ENCODE assay signal across 16 cellular contexts in the genomic region with DNA sequence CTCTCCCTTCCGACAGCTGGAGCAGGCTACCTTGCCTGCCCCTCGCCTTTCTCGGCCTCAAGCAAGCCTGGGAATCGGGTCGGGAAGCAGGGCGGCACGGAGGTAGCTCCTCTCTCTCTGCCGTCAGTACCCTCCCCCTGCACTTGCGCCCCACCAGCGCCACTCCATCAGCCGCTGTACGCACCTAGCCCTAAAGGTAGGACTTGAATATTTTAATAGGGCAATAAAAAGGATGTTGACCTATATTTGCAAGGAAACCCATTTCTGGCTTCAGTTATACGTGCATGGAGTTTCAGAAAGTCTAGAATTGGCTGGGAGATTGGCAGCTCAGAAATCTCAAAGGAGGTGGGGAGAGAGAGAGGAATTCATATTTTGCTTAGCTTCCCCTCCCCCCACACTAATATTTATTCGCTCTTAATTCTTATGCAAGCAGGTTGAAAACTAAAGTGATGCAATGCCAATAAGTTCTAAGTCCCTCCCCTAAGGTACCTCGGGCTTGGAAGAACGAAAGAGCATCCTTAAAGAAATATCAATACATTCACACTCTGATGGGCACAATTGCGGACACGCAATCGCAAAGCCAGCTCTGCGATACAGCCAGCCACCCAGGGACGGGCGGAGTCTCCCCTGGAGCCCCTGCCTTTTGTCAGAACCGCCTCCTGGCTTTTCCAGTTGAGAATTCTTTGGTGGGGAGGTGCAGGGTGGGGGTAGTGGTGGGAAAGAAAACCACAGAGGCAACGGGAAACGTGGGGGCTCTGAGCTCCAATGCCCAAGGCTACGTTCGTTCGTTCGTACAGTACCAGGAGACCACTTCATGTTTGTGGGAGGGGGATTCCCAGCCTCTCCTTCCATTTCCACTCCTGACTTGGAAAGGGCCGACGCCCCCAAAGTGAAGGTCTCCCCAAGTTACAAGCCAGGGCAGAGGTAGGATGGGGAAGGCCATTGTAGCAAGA. TPM values are rescaled to one million over a fixed set of nuclear protein-coding genes. Genes with fewer than 3 reads are reported as not detected.
A peak's percentile ranks its signal among the peaks of the same experiment; 100 is the strongest.
DNase-seq lines count a peak whose midpoint lies in the region; ATAC-seq and TF ChIP-seq lines count a peak whose summit lies in the region.
"Had no signal": no experiment of that assay in that cellular context is flagged by ENCODE, and none has a peak within 500 bp of the region (broad histone marks: within the 10 kb centered on the region; RNA-seq: fewer than 3 reads in every experiment).

No MANE protein-coding gene starts in this region.

- H3K36me3 ChIP-seq in right lobe of liver (no peaks in the 10 kb centered on the region), tibial nerve (no peaks in the 10 kb centered on the region)

- H3K27ac ChIP-seq in right lobe of liver (peak overlapping the region in 1 of 3 donors; percentile 100), tibial nerve (peak overlapping the region; percentile 40 to 78 (median 73))
- H3K27ac ChIP-seq: testis had no signal

- no peaks in the 10 kb centered on the region for H3K36me3 Mint-ChIP-seq in activated naive CD8-positive, alpha-beta T cell
- no peaks in the 10 kb centered on the region for H3K36me3 Mint-ChIP-seq in activated naive CD8-positive, alpha-beta T cell treated with anti-CD3 and anti-CD28 coated beads, Interleukin-2, amount 50 U/mL, for 24 hours (ENCODE audit: low read depth)
- no peaks in the 10 kb centered on the region for H3K36me3 Mint-ChIP-seq in chondrocyte (ENCODE audit: low read depth)
- H3K36me3 Mint-ChIP-seq: natural killer cell treated with Interleukin-12 subunit alpha and Interleukin-12 subunit beta and Interleukin-15 and Interleukin-18, amount 100 ng/mL, for 72 hours had no signal

- no peaks in the 10 kb centered on the region for H3K9me3 Mint-ChIP-seq in activated naive CD8-positive, alpha-beta T cell (ENCODE audit: low read depth)
- no peaks in the 10 kb centered on the region for H3K9me3 Mint-ChIP-seq in activated naive CD8-positive, alpha-beta T cell treated with anti-CD3 and anti-CD28 coated beads, Interleukin-2, amount 50 U/mL, for 24 hours
- no peaks in the 10 kb centered on the region for H3K9me3 Mint-ChIP-seq in chondrocyte (ENCODE audit: low read depth)
- H3K9me3 Mint-ChIP-seq: activated T-cell treated with anti-CD3 and anti-CD28 coated beads, Interleukin-2, amount 50 U/mL, for 4 hours; natural killer cell treated with Interleukin-12 subunit alpha and Interleukin-12 subunit beta and Interleukin-15 and Interleukin-18, amount 100 ng/mL, for 72 hours had no signal

- H3K4me3 ChIP-seq in right lobe of liver = peak overlapping the region; percentile 66 to 78 (median 77)
- peak overlapping the region; percentile 31 to 46 (median 40) for H3K4me3 ChIP-seq in tibial nerve
- H3K4me3 ChIP-seq: testis had no signal

- H3K9me3 ChIP-seq in right lobe of liver (no peaks in the 10 kb centered on the region), tibial nerve (no peaks in the 10 kb centered on the region)
- H3K9me3 ChIP-seq: testis had no signal

- H3K27me3 ChIP-seq in right lobe of liver (no peaks in the 10 kb centered on the region), tibial nerve (peaks cover 0 to 94% of the 10 kb centered on the region in 2 donors)
- H3K27me3 ChIP-seq: testis had no signal

- peaks cover 0 to 43% (median 6%) of the 10 kb centered on the region in 4 donors for H3K4me1 ChIP-seq in right lobe of liver
- H3K4me1 ChIP-seq in tibial nerve = peaks cover 0 to 61% (median 14%) of the 10 kb centered on the region in 4 donors

- no peak for DNase-seq in activated naive CD8-positive, alpha-beta T cell treated with anti-CD3 and anti-CD28 coated beads, Interleukin-2, amount 50 U/mL, for 24 hours
- DNase-seq in chondrocyte (ENCODE audit: low spot score) (peak; percentile 56), right lobe of liver (peak in 1 of 3 donors; percentile 47), tibial nerve (ENCODE audit: low spot score in 2 of 2) (no peak), hypothalamus (lab: John Stamatoyannopoulos, UW) (no peak)
- DNase-seq: activated T-cell treated with anti-CD3 and anti-CD28 coated beads, Interleukin-2, amount 50 U/mL, for 4 hours; effector memory CD4-positive, alpha-beta T cell; foreskin melanocyte; GF-D8; NCI-H2171 treated with DMSO at 0.1 percent for 48 hours; testis had no signal

- 7% methylated on average over 23 of the region's 31 CpGs for WGBS in right lobe of liver (ENCODE audit: insufficient coverage, low coverage, low lambda C conversion rate, missing lambda C conversion rate)
- WGBS in tibial nerve, 2 donors = 0 to 3% methylated on average over 30 to 31 of the region's 31 CpGs

- no peak overlapping the region for H3K27ac Mint-ChIP-seq in activated naive CD8-positive, alpha-beta T cell
- H3K27ac Mint-ChIP-seq in activated naive CD8-positive, alpha-beta T cell treated with anti-CD3 and anti-CD28 coated beads, Interleukin-2, amount 50 U/mL, for 24 hours = no peak overlapping the region
- no peak overlapping the region for H3K27ac Mint-ChIP-seq in chondrocyte (ENCODE audit: unreplicated experiment)
- H3K27ac Mint-ChIP-seq: natural killer cell treated with Interleukin-12 subunit alpha and Interleukin-12 subunit beta and Interleukin-15 and Interleukin-18, amount 100 ng/mL, for 72 hours had no signal

- TF ChIP-seq CTCF in chondrocyte (IDR thresholded peaks at IDR 0.05) (no peak), right lobe of liver (IDR thresholded peaks at IDR 0.05) (no peak), tibial nerve (IDR thresholded peaks at IDR 0.05) (no peak)

- intact Hi-C loops in right lobe of liver (cut with DNase I) = loop anchor here in 1 of 2 donors (10.0 kb wide), 1 partner anchor 344 kb away; no protein-coding TSS in a partner anchor

- H3K4me3 Mint-ChIP-seq in activated naive CD8-positive, alpha-beta T cell = peak overlapping the region; percentile 3
- no peak overlapping the region for H3K4me3 Mint-ChIP-seq in activated naive CD8-positive, alpha-beta T cell treated with anti-CD3 and anti-CD28 coated beads, Interleukin-2, amount 50 U/mL, for 24 hours
- H3K4me3 Mint-ChIP-seq in chondrocyte (ENCODE audit: unreplicated experiment) = no peak overlapping the region
- H3K4me3 Mint-ChIP-seq: natural killer cell treated with Interleukin-12 subunit alpha and Interleukin-12 subunit beta and Interleukin-15 and Interleukin-18, amount 100 ng/mL, for 72 hours had no signal

- no peak for TF ChIP-seq EP300 in tibial nerve (IDR thresholded peaks at IDR 0.05)

- no peak for ATAC-seq in activated naive CD8-positive, alpha-beta T cell treated with anti-CD3 and anti-CD28 coated beads, Interleukin-2, amount 50 U/mL, for 24 hours
- ATAC-seq in right lobe of liver (no peak), GM21529 (IDR thresholded peaks at IDR 0.05; ENCODE audit: unreplicated experiment) (no peak), HG03571 (IDR thresholded peaks at IDR 0.05; ENCODE audit: unreplicated experiment) (no peak)
- ATAC-seq: activated T-cell treated with anti-CD3 and anti-CD28 coated beads, Interleukin-2, amount 50 U/mL, for 4 hours; natural killer cell treated with Interleukin-12 subunit alpha and Interleukin-12 subunit beta and Interleukin-15 and Interleukin-18, amount 100 ng/mL, for 72 hours had no signal

- TF ChIP-seq POLR2A in right lobe of liver (IDR thresholded peaks at IDR 0.05) (no peak), tibial nerve (IDR thresholded peaks at IDR 0.05) (no peak)

- H3K4me1 Mint-ChIP-seq in activated naive CD8-positive, alpha-beta T cell (ENCODE audit: low read depth) = peaks cover 35% of the 10 kb centered on the region
- H3K4me1 Mint-ChIP-seq in activated naive CD8-positive, alpha-beta T cell treated with anti-CD3 and anti-CD28 coated beads, Interleukin-2, amount 50 U/mL, for 24 hours = peaks cover 23% of the 10 kb centered on the region
- peaks cover 42% of the 10 kb centered on the region for H3K4me1 Mint-ChIP-seq in chondrocyte (ENCODE audit: low read depth)

- peaks cover 43% of the 10 kb centered on the region for H3K27me3 Mint-ChIP-seq in activated naive CD8-positive, alpha-beta T cell
- peaks cover 75% of the 10 kb centered on the region for H3K27me3 Mint-ChIP-seq in activated naive CD8-positive, alpha-beta T cell treated with anti-CD3 and anti-CD28 coated beads, Interleukin-2, amount 50 U/mL, for 24 hours
- H3K27me3 Mint-ChIP-seq in chondrocyte (ENCODE audit: low read depth) = peaks cover 60% of the 10 kb centered on the region

RNA-seq across cellular contexts. Expression of a gene that starts 1.4 kb away (rescaled TPM):
- total RNA-seq in chondrocyte = not detected in 3 replicates
- total RNA-seq in right lobe of liver = 10 to 100 TPM in 4 of 6 experiments, 1 to 10 TPM in 2; 6.8 to 18.6 (median 12.4) TPM
- total RNA-seq in tibial nerve = 10 to 100 TPM in 2 of 4 donors, 1 to 10 TPM in 2; 7.7 to 16.2 (median 11.3) TPM
- total RNA-seq: A673; natural killer cell treated with Interleukin-12 subunit alpha and Interleukin-12 subunit beta and Interleukin-15 and Interleukin-18, amount 100 ng/mL, for 72 hours had no signal
